Comparison of ENCODE assay signal across 12 cellular contexts in genomic region chr18:9380571-9381390, GRCh38. TPM values are rescaled to one million over a fixed set of nuclear protein-coding genes. Genes with fewer than 3 reads are reported as not detected.
DNase-seq lines count a peak whose midpoint lies in the region; ATAC-seq and TF ChIP-seq lines count a peak whose summit lies in the region.
"Had no signal": no experiment of that assay in that cellular context is flagged by ENCODE, and none has a peak within 500 bp of the region (broad histone marks: within the 10 kb centered on the region; RNA-seq: fewer than 3 reads in every experiment).

No MANE protein-coding gene starts in this region.

- H3K36me3 ChIP-seq in body of pancreas (replicated peaks in 1 of 2; ENCODE audit: insufficient read depth in 1 of 2, low read depth in 2 of 2) = no peaks in the 10 kb centered on the region
- H3K36me3 ChIP-seq in neuronal stem cell (replicated peaks in 1 of 2; ENCODE audit: control insufficient read depth in 2 of 2, insufficient read depth in 2 of 2, low read length in 2 of 2) = peaks cover 0 to 15% of the 10 kb centered on the region in 2 donors

- H2BK15ac ChIP-seq in neuronal stem cell (ENCODE audit: low read length) = no peak overlapping the region

- peak; percentile 96 for DNase-seq in DMS 273 (lab: John Stamatoyannopoulos, UW; ENCODE audit: unreplicated experiment)
- DNase-seq in NCI-H1694 treated with DMSO at 0.1 percent for 48 hours (lab: John Stamatoyannopoulos, UW) = peak; percentile 90
- DNase-seq in body of pancreas = peak in 3 of 4 donors; percentile 33 to 49 (median 40)
- DNase-seq in myocyte (ENCODE audit: low read depth) = peak; percentile 40
- no peak for DNase-seq in neuronal stem cell (ENCODE audit: low spot score)
- no peak for DNase-seq in NCI-H2196 treated with DMSO at 0.1 percent for 48 hours (lab: John Stamatoyannopoulos, UW; ENCODE audit: unreplicated experiment)
- DNase-seq in ureter (ENCODE audit: low spot score) = no peak
- DNase-seq: activated B cell treated with CpG ODN at 0.5 μM for 24 hours; activated naive CD4-positive, alpha-beta T cell treated with anti-CD3 and anti-CD28 coated beads, Interleukin-2, amount 10 ng/mL, durations not matched to agents 7 days and 5 days; CD4-positive, alpha-beta T cell; posterior cingulate gyrus had no signal

- no peak overlapping the region for H2AFZ ChIP-seq in neuronal stem cell (ENCODE audit: low read length)

- H3K4ac ChIP-seq in neuronal stem cell (ENCODE audit: low read length) = no peak overlapping the region

- no peak overlapping the region for H3K4me2 ChIP-seq in neuronal stem cell (ENCODE audit: insufficient read depth, low read length, poor library complexity, severe bottlenecking)

- no peak for ATAC-seq in body of pancreas
- ATAC-seq in HG03280 (IDR thresholded peaks at IDR 0.05; ENCODE audit: unreplicated experiment) = no peak

- TF ChIP-seq POLR2A in body of pancreas (IDR thresholded peaks at IDR 0.05) = no peak

- intact Hi-C loops in body of pancreas (cut with DNase I) = no loop called here

- no peak overlapping the region for H2BK5ac ChIP-seq in neuronal stem cell (ENCODE audit: low read length)

- 26 to 34% methylated on average over 4 of the region's 4 CpGs for WGBS in body of pancreas, 2 donors
- WGBS in neuronal stem cell (ENCODE audit: extremely low coverage in 2 of 2, insufficient read length in 2 of 2, insufficient replicate concordance in 1 of 2), 2 donors = no CpG with 5 or more reads among the region's 4 CpGs

- no peaks in the 10 kb centered on the region for H3K27me3 ChIP-seq in body of pancreas
- H3K27me3 ChIP-seq in neuronal stem cell (ENCODE audit: control insufficient read depth in 3 of 3, insufficient read depth in 3 of 3, low read depth in 1 of 3, low read length in 3 of 3) = no peaks in the 10 kb centered on the region

- no peak overlapping the region for H3K18ac ChIP-seq in neuronal stem cell (ENCODE audit: low read length)

- no peak overlapping the region for H3K9ac ChIP-seq in neuronal stem cell (ENCODE audit: low read depth, low read length, poor library complexity)

- H3K27ac ChIP-seq in body of pancreas = no peak overlapping the region
- no peak overlapping the region for H3K27ac ChIP-seq in neuronal stem cell (replicated peaks; ENCODE audit: low read length)

- H2AK5ac ChIP-seq in neuronal stem cell (ENCODE audit: low read depth, low read length) = no peak overlapping the region

- H3K9me3 ChIP-seq in body of pancreas = no peaks in the 10 kb centered on the region
- peaks cover 0 to 4% of the 10 kb centered on the region in 2 donors for H3K9me3 ChIP-seq in neuronal stem cell (replicated peaks in 1 of 2; ENCODE audit: control insufficient read depth in 2 of 2, insufficient read depth in 1 of 2, low read depth in 1 of 2, low read length in 2 of 2)

- H3K4me1 ChIP-seq in body of pancreas = peaks cover 8% of the 10 kb centered on the region
- H3K4me1 ChIP-seq in neuronal stem cell (ENCODE audit: control insufficient read depth in 2 of 2, insufficient read depth in 1 of 2, low read depth in 1 of 2, low read length in 2 of 2) = no peaks in the 10 kb centered on the region

- H4K91ac ChIP-seq in neuronal stem cell (ENCODE audit: low read depth, low read length, poor library complexity) = no peak overlapping the region

- no peak overlapping the region for H3K23ac ChIP-seq in neuronal stem cell (ENCODE audit: low read depth, low read length, poor library complexity)

- TF ChIP-seq CTCF in body of pancreas (IDR thresholded peaks at IDR 0.05) = no peak

- no peak overlapping the region for H3K14ac ChIP-seq in neuronal stem cell (ENCODE audit: low read length)

- H3K79me1 ChIP-seq in neuronal stem cell (ENCODE audit: low read depth, low read length) = no peaks in the 10 kb centered on the region

- H2BK12ac ChIP-seq in neuronal stem cell (ENCODE audit: low read length) = no peak overlapping the region

- no peak overlapping the region for H4K8ac ChIP-seq in neuronal stem cell (ENCODE audit: low read depth, low read length)

- H3K4me3 ChIP-seq in body of pancreas (no peak overlapping the region), neuronal stem cell (ENCODE audit: low read length in 2 of 2) (no peak overlapping the region)

- H2BK120ac ChIP-seq in neuronal stem cell (ENCODE audit: low read depth, low read length) = no peak overlapping the region

RNA-seq across cellular contexts. Expression of gene TWSG1, which starts 46.2 kb away (rescaled TPM):
- total RNA-seq in body of pancreas = 10 to 100 TPM in 1 of 2 donors, 1 to 10 TPM in 1; 9.2 to 11.4 TPM
- 52.3 and 84.2 TPM in 2 replicates for total RNA-seq in myocyte
- 30.0 TPM for polyA plus RNA-seq in myocyte (2012)
- 38.2 TPM for polyA plus RNA-seq in neuronal stem cell (2013, experiment 1 of 2)
- 39.6 TPM for polyA plus RNA-seq in neuronal stem cell (2013, experiment 2 of 2)
- total RNA-seq in ureter = 44.6 TPM

Comparison
In these comparisons a context has a peak if more than half of its experiments do, and no peak if none do; other contexts are left out.
1. DNase-seq: peak in DMS 273 (single experiment), NCI-H1694 treated with DMSO at 0.1 percent for 48 hours (single experiment), body of pancreas (3 of 4) and myocyte (single experiment); none in neuronal stem cell (single experiment), NCI-H2196 treated with DMSO at 0.1 percent for 48 hours (single experiment) and ureter (single experiment).